20 cellular contexts compared by ENCODE assay signal in the genomic region with DNA sequence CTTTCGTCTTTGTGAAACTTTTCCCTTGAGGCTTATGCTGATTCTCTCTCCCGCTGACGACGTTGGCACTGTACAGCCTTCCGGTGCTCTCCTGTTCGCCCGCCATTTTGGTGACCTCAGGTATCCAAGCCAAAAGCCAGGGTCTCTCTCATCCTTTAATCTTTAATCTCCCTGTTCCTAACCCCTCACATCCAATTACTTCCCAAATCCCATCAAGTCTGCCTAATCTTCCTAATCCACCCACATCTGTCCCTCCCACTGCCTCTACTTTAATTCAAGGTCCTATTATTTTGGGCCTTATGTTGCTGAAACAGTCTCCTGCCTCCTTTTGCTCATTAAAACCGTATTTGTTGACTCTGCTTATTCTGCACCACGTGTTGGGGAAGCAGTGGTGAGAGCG. TPM values are rescaled to one million over a fixed set of nuclear protein-coding genes. Genes with fewer than 3 reads are reported as not detected.
A peak's percentile ranks its signal among the peaks of the same experiment; 100 is the strongest.
DNase-seq lines count a peak whose midpoint lies in the region; ATAC-seq, FAIRE-seq and TF ChIP-seq lines count a peak whose summit lies in the region.
"Had no signal": no experiment of that assay in that cellular context is flagged by ENCODE, and none has a peak within 500 bp of the region (broad histone marks: within the 10 kb centered on the region; RNA-seq: fewer than 3 reads in every experiment).

No MANE protein-coding gene starts in this region.

- H2AFZ ChIP-seq in GM23338 (no peak overlapping the region), K562 (ENCODE audit: low read depth, low read length) (no peak overlapping the region)

- no peaks in the 10 kb centered on the region for H3K4me1 ChIP-seq in CD4-positive, CD25-positive, alpha-beta regulatory T cell (ENCODE audit: control insufficient read depth, insufficient read depth, low read length, poor library complexity, severe bottlenecking)
- H3K4me1 ChIP-seq in GM23338 (ENCODE audit: insufficient read depth), result no peaks in the 10 kb centered on the region
- H3K4me1 ChIP-seq in K562 (replicated peaks in 1 of 2; ENCODE audit: control insufficient read depth in 2 of 2, insufficient read depth in 2 of 2, low read length in 2 of 2), result peaks cover under 1 to 2% of the 10 kb centered on the region in 2 experiments; a peak in 3 of 5 replicates
- peaks cover 3% of the 10 kb centered on the region for H3K4me1 ChIP-seq in testis
- H3K4me1 ChIP-seq: A549, HAP-1 had no signal

- H3K27me3 Mint-ChIP-seq in CD4-positive, CD25-positive, alpha-beta regulatory T cell, result peaks cover 3% of the 10 kb centered on the region
- peaks cover 14% of the 10 kb centered on the region for H3K27me3 Mint-ChIP-seq in GM23338 (ENCODE audit: insufficient read depth, low read depth, poor library complexity)
- H3K27me3 Mint-ChIP-seq in stimulated activated memory B cell treated with anti-CD40 and anti-IgM and Interleukin-4, amounts not matched to agents 10 μg/mL and 1 μg/mL and 100 μg/mL, for 72 hours, result peaks cover 5% of the 10 kb centered on the region

- no peaks in the 10 kb centered on the region for H3K27me3 ChIP-seq in CD4-positive, CD25-positive, alpha-beta regulatory T cell (ENCODE audit: control insufficient read depth, insufficient read depth, low read length)
- H3K27me3 ChIP-seq in GM23338 (ENCODE audit: insufficient read depth) (no peaks in the 10 kb centered on the region), K562 (ENCODE audit: control insufficient read depth in 2 of 2, insufficient read depth in 2 of 2, low read length in 2 of 2) (no peaks in the 10 kb centered on the region), testis (no peaks in the 10 kb centered on the region)

- H3K9ac ChIP-seq in K562 (ENCODE audit: insufficient read depth in 1 of 2, low read depth in 2 of 2, low read length in 2 of 2), result no peak overlapping the region; a peak in 1 of 4 replicates

- TF ChIP-seq POLR2A in K562 (conservative IDR thresholded peaks at IDR 0.05) (no peak), testis (IDR thresholded peaks at IDR 0.05) (no peak)

- POLR2A ChIA-PET in K562 (lab: Yijun Ruan, JAX), result interaction anchor here (1.0 kb wide), 1 partner anchor 9 kb away, joined by 7 read pairs; no protein-coding TSS in a partner anchor

- no peak for DNase-seq in CD4-positive, CD25-positive, alpha-beta regulatory T cell
- DNase-seq in GM23338 (ENCODE audit: low spot score) (no peak), NCI-H82 (lab: John Stamatoyannopoulos, UW) (peak; percentile 100), K562 (ENCODE audit: extremely low read depth in 1 of 4, low spot score in 3 of 4) (no peak), superior temporal gyrus (ENCODE audit: extremely low spot score) (no peak), testis (no peak), activated gamma-delta T cell treated with Interleukin-2 at 50 U/mL for 16 hours (no peak)
- DNase-seq: AML-193; Calu3; CD8-positive, alpha-beta T cell had no signal

- H4K20me1 ChIP-seq in GM23338 (replicated peaks; ENCODE audit: insufficient read depth) (no peaks in the 10 kb centered on the region), K562 (replicated peaks; ENCODE audit: control insufficient read depth, insufficient read depth, low read length) (no peaks in the 10 kb centered on the region)

- H3K9me1 ChIP-seq in K562 (ENCODE audit: control insufficient read depth, insufficient read depth, low read length), result no peaks in the 10 kb centered on the region

- no peaks in the 10 kb centered on the region for H3K9me3 Mint-ChIP-seq in CD4-positive, CD25-positive, alpha-beta regulatory T cell
- H3K9me3 Mint-ChIP-seq in GM23338, result no peaks in the 10 kb centered on the region; the same call in 2 of the 3 replicates
- H3K9me3 Mint-ChIP-seq in stimulated activated memory B cell treated with anti-CD40 and anti-IgM and Interleukin-4, amounts not matched to agents 10 μg/mL and 1 μg/mL and 100 μg/mL, for 72 hours, result no peaks in the 10 kb centered on the region
- H3K9me3 Mint-ChIP-seq: CD8-positive, alpha-beta T cell had no signal

- no peak for TF ChIP-seq CTCF in GM23338 (conservative IDR thresholded peaks at IDR 0.05; ENCODE audit: low read depth in 2 of 2)
- TF ChIP-seq CTCF in K562 (IDR thresholded peaks at IDR 0.05 in 2 of 3, conservative IDR thresholded peaks at IDR 0.05 in 1 of 3; ENCODE audit: insufficient read depth in 2 of 3, low read depth in 1 of 3, low read length in 3 of 3), result no peak
- TF ChIP-seq CTCF in testis (IDR thresholded peaks at IDR 0.05), result no peak

- H3K9me2 ChIP-seq in GM23338 (ENCODE audit: insufficient read depth), result no peaks in the 10 kb centered on the region

- H3K79me2 ChIP-seq in GM23338 (replicated peaks; ENCODE audit: insufficient read depth), result no peaks in the 10 kb centered on the region
- H3K79me2 ChIP-seq in K562 (ENCODE audit: control insufficient read depth, insufficient read depth, low read length), result no peaks in the 10 kb centered on the region

- in situ Hi-C loops in K562 (cut with MboI), result no loop called here

- no peak for FAIRE-seq in K562 (lab: Jason Lieb, UNC)
- FAIRE-seq: A549, G401.6, GM12891, H1 had no signal

- H3F3A ChIP-seq in GM23338 (replicated peaks; ENCODE audit: low read depth), result no peaks in the 10 kb centered on the region

- no peak for TF ChIP-seq EP300 in K562 (IDR thresholded peaks at IDR 0.05; ENCODE audit: low read length)

- 95% methylated on average over 10 of the region's 10 CpGs for WGBS in K562 (ENCODE audit: insufficient coverage, low coverage, missing lambda C conversion rate)
- WGBS in testis, 2 donors, result 70 to 84% methylated on average over 10 of the region's 10 CpGs

- H3K4me2 ChIP-seq in GM23338 (no peak overlapping the region), K562 (ENCODE audit: insufficient read depth, low read length) (no peak overlapping the region)
- H3K4me2 ChIP-seq: A549 had no signal

- H3K9me3 ChIP-seq in CD4-positive, CD25-positive, alpha-beta regulatory T cell (ENCODE audit: control insufficient read depth in 2 of 2, low read length in 2 of 2), result no peaks in the 10 kb centered on the region
- H3K9me3 ChIP-seq in K562 (replicated peaks; ENCODE audit: control insufficient read depth, insufficient read depth, low read depth, low read length) (no peaks in the 10 kb centered on the region), testis (no peaks in the 10 kb centered on the region)
- H3K9me3 ChIP-seq: A549, HAP-1 had no signal

- no peak overlapping the region for H3K4me3 ChIP-seq in CD4-positive, CD25-positive, alpha-beta regulatory T cell (ENCODE audit: low read depth, low read length)
- no peak overlapping the region for H3K4me3 ChIP-seq in GM23338
- H3K4me3 ChIP-seq in K562, result no peak overlapping the region
- H3K4me3 ChIP-seq in testis, result peak overlapping the region in 1 of 2 donors; percentile 13
- H3K4me3 ChIP-seq: A549, HAP-1 had no signal

- peaks cover 13% of the 10 kb centered on the region for H3K36me3 ChIP-seq in CD4-positive, CD25-positive, alpha-beta regulatory T cell (ENCODE audit: control insufficient read depth, insufficient read depth, low read length)
- H3K36me3 ChIP-seq in GM23338 (ENCODE audit: insufficient read depth) (no peaks in the 10 kb centered on the region), K562 (ENCODE audit: control insufficient read depth, insufficient read depth, low read length) (peaks cover 16% of the 10 kb centered on the region; the same call in 1 of the 3 replicates), testis (ENCODE audit: low read depth, missing control alignments) (no peaks in the 10 kb centered on the region)

- no peak for ATAC-seq in CD4-positive, CD25-positive, alpha-beta regulatory T cell (ENCODE audit: low read depth in 2 of 2)
- ATAC-seq in GM23338, result no peak
- no peak for ATAC-seq in K562
- ATAC-seq in stimulated activated memory B cell treated with anti-CD40 and anti-IgM and Interleukin-4, amounts not matched to agents 10 μg/mL and 1 μg/mL and 100 μg/mL, for 72 hours, result no peak
- ATAC-seq: A549; CD8-positive, alpha-beta T cell had no signal

- CTCF ChIA-PET in K562 (lab: Yijun Ruan, JAX; ENCODE audit: low intra/inter-chr PET ratio), result no interaction called here

- H3K27ac ChIP-seq in CD4-positive, CD25-positive, alpha-beta regulatory T cell (ENCODE audit: insufficient read depth, low read length, poor library complexity, severe bottlenecking), result no peak overlapping the region
- H3K27ac ChIP-seq in GM23338 (ENCODE audit: low read depth) (no peak overlapping the region), K562 (ENCODE audit: extremely low read depth, low read depth, low read length) (no peak overlapping the region), testis (no peak overlapping the region)
- H3K27ac ChIP-seq: 22Rv1, A549, C4-2B had no signal

- intact Hi-C loops in K562 (cut with micrococcal nuclease), result no loop called here
- intact Hi-C loops in testis (cut with DNase I; ENCODE audit: low total_unique reads), result no loop called here

- peak overlapping the region in 2 of 3 donors; percentile 17 to 23 for H3K27ac Mint-ChIP-seq in CD4-positive, CD25-positive, alpha-beta regulatory T cell
- peak overlapping the region; percentile 52 for H3K27ac Mint-ChIP-seq in GM23338
- H3K27ac Mint-ChIP-seq in stimulated activated memory B cell treated with anti-CD40 and anti-IgM and Interleukin-4, amounts not matched to agents 10 μg/mL and 1 μg/mL and 100 μg/mL, for 72 hours, result no peak overlapping the region
- H3K27ac Mint-ChIP-seq: CD8-positive, alpha-beta T cell had no signal

- BruUV-seq in K562 (replicated peaks; lab: Mats Ljungman, UMichigan), result TSS peak; percentile 31

- H3K36me3 Mint-ChIP-seq in CD4-positive, CD25-positive, alpha-beta regulatory T cell, result peaks cover 29% of the 10 kb centered on the region
- H3K36me3 Mint-ChIP-seq in GM23338 (ENCODE audit: low read depth), result peaks cover 29% of the 10 kb centered on the region
- H3K36me3 Mint-ChIP-seq in stimulated activated memory B cell treated with anti-CD40 and anti-IgM and Interleukin-4, amounts not matched to agents 10 μg/mL and 1 μg/mL and 100 μg/mL, for 72 hours, result peaks cover 64% of the 10 kb centered on the region

- TF ChIP-seq RAD21 in K562 (CRISPR knock-in tag; conservative IDR thresholded peaks at IDR 0.05 in 1 of 2, IDR thresholded peaks at IDR 0.05 in 1 of 2), result no peak

- H3K4me3 Mint-ChIP-seq in CD4-positive, CD25-positive, alpha-beta regulatory T cell, result no peak overlapping the region
- H3K4me3 Mint-ChIP-seq in GM23338, result no peak overlapping the region; the same call in 2 of the 3 replicates
- H3K4me3 Mint-ChIP-seq in stimulated activated memory B cell treated with anti-CD40 and anti-IgM and Interleukin-4, amounts not matched to agents 10 μg/mL and 1 μg/mL and 100 μg/mL, for 72 hours, result no peak overlapping the region
- H3K4me3 Mint-ChIP-seq: CD8-positive, alpha-beta T cell had no signal

- peaks cover 0 to 5% (median 2%) of the 10 kb centered on the region in 4 donors for H3K4me1 Mint-ChIP-seq in CD4-positive, CD25-positive, alpha-beta regulatory T cell
- H3K4me1 Mint-ChIP-seq in GM23338, result no peaks in the 10 kb centered on the region
- H3K4me1 Mint-ChIP-seq in stimulated activated memory B cell treated with anti-CD40 and anti-IgM and Interleukin-4, amounts not matched to agents 10 μg/mL and 1 μg/mL and 100 μg/mL, for 72 hours, result peaks cover 4% of the 10 kb centered on the region

RNA-seq across cellular contexts. Expression of gene WRAP53, which starts 7.3 kb away (rescaled TPM):
- total RNA-seq in CD4-positive, CD25-positive, alpha-beta regulatory T cell, result 7.9 TPM
- polyA plus RNA-seq in CD4-positive, CD25-positive, alpha-beta regulatory T cell, result 10 to 100 TPM; 11.1 to 16.4 (median 12.0) TPM
- 27.1 and 28.1 TPM in 2 replicates for total RNA-seq in GM23338 (2014; rRNA removed; shearing (Covaris generic))
- polyA plus RNA-seq in GM23338 (2016; fragmentation: Nextera tagmentation; extraction: Ambion mirVana) (33.3 and 33.5 TPM in 2 replicates), K562 (2011; rRNA removed) (8.9 and 11.9 TPM in 2 replicates), K562 (2014; fragmentation: Illumina TruSeq; extraction: Trizol) (14.9 and 15.3 TPM in 2 replicates), K562 (2014; fragmentation: Nextera tagmentation; extraction: Ambion mirVana) (1 to 10 TPM in 1 of 2 experiments, under 1 TPM in 1; 0.72 to 4.1 TPM), K562 (2014; rRNA removed) (15.2 and 15.9 TPM in 2 replicates), testis (ENCODE audit: insufficient read depth, low read depth, low replicate concordance) (12.0 TPM)
- 8.2 and 18.4 TPM in 2 replicates for total RNA-seq in K562 (2011; cell fraction: chromatin; rRNA removed; ENCODE audit: low replicate concordance)
- total RNA-seq in K562 (2011; cell fraction: nucleolus; rRNA removed), result 17.1 and 17.3 TPM in 2 replicates
- total RNA-seq in K562 (2011; cell fraction: nucleoplasm; rRNA removed), result 9.5 and 13.7 TPM in 2 replicates
- total RNA-seq in K562 (2014; rRNA removed) (16.1 and 17.3 TPM in 2 replicates), K562 (2014; rRNA removed; fragmentation: Illumina TruSeq; extraction: Trizol) (8.2 and 9.1 TPM in 2 replicates), K562 (2015; rRNA removed; fragmentation: Illumina TruSeq; extraction: Trizol) (12.7 and 13.4 TPM in 2 replicates), K562 (2021) (18.2 and 21.8 TPM in 2 replicates), testis (10 to 100 TPM; 10.5 to 11.3 TPM)
- polyA plus RNA-seq in K562 (2011; cell fraction: cytosol; rRNA removed), result 11.5 and 24.1 TPM in 2 replicates
- 14.9 and 24.3 TPM in 2 replicates for polyA plus RNA-seq in K562 (2011; cell fraction: nucleus; rRNA removed)
- polyA plus RNA-seq in K562 (2012), result 13.1 and 20.2 TPM in 2 replicates
- 5.2 and 8.3 TPM in 2 replicates for polyA minus RNA-seq in K562 (2011; rRNA and poly(A)+ RNA removed)
- polyA minus RNA-seq in K562 (2011; cell fraction: cytosol; rRNA and poly(A)+ RNA removed), result 5.6 and 12.7 TPM in 2 replicates
- polyA minus RNA-seq in K562 (2011; cell fraction: nucleus; rRNA and poly(A)+ RNA removed), result 6.5 and 7.8 TPM in 2 replicates

RNA-seq across cellular contexts. Expression of gene TP53, which starts 8.3 kb away (rescaled TPM):
- 61.3 TPM for total RNA-seq in CD4-positive, CD25-positive, alpha-beta regulatory T cell
- 10 to 100 TPM; 29.4 to 35.1 (median 32.1) TPM for polyA plus RNA-seq in CD4-positive, CD25-positive, alpha-beta regulatory T cell
- total RNA-seq in GM23338 (2014; rRNA removed; shearing (Covaris generic)), result 154 and 178 TPM in 2 replicates
- polyA plus RNA-seq in GM23338 (2016; fragmentation: Nextera tagmentation; extraction: Ambion mirVana), result 119 and 138 TPM in 2 replicates
- total RNA-seq in K562 (2011; cell fraction: chromatin; rRNA removed; ENCODE audit: low replicate concordance), result 51.9 and 81.8 TPM in 2 replicates
- 41.2 and 53.7 TPM in 2 replicates for total RNA-seq in K562 (2011; cell fraction: nucleolus; rRNA removed)
- total RNA-seq in K562 (2011; cell fraction: nucleoplasm; rRNA removed), result 66.0 and 80.9 TPM in 2 replicates
- 4.6 and 6.6 TPM in 2 replicates for total RNA-seq in K562 (2014; rRNA removed)
- 5.3 and 6.2 TPM in 2 replicates for total RNA-seq in K562 (2014; rRNA removed; fragmentation: Illumina TruSeq; extraction: Trizol)
- 6.8 and 7.1 TPM in 2 replicates for total RNA-seq in K562 (2015; rRNA removed; fragmentation: Illumina TruSeq; extraction: Trizol)
- 10.6 and 11.0 TPM in 2 replicates for total RNA-seq in K562 (2021)
- polyA plus RNA-seq in K562 (2011; rRNA removed), result 14.0 and 18.7 TPM in 2 replicates
- polyA plus RNA-seq in K562 (2011; cell fraction: cytosol; rRNA removed), result 15.6 and 16.9 TPM in 2 replicates
- polyA plus RNA-seq in K562 (2011; cell fraction: nucleus; rRNA removed), result 33.1 and 41.0 TPM in 2 replicates
- 7.6 and 13.1 TPM in 2 replicates for polyA plus RNA-seq in K562 (2012)
- 9.2 and 9.9 TPM in 2 replicates for polyA plus RNA-seq in K562 (2014; fragmentation: Illumina TruSeq; extraction: Trizol)
- 1 to 10 TPM; 2.8 to 3.4 TPM for polyA plus RNA-seq in K562 (2014; fragmentation: Nextera tagmentation; extraction: Ambion mirVana)
- 12.5 and 17.7 TPM in 2 replicates for polyA plus RNA-seq in K562 (2014; rRNA removed)
- polyA minus RNA-seq in K562 (2011; rRNA and poly(A)+ RNA removed), result 7.7 and 10.0 TPM in 2 replicates
- 3.4 and 4.0 TPM in 2 replicates for polyA minus RNA-seq in K562 (2011; cell fraction: cytosol; rRNA and poly(A)+ RNA removed)
- polyA minus RNA-seq in K562 (2011; cell fraction: nucleus; rRNA and poly(A)+ RNA removed), result 10.4 and 13.4 TPM in 2 replicates
- 10 to 100 TPM; 45.0 to 47.1 TPM for total RNA-seq in testis
- 32.1 TPM for polyA plus RNA-seq in testis (ENCODE audit: insufficient read depth, low read depth, low replicate concordance)

RNA-seq across cellular contexts. Expression of gene EFNB3, which starts 9.4 kb away (rescaled TPM):
- total RNA-seq in CD4-positive, CD25-positive, alpha-beta regulatory T cell, result not detected
- not detected for polyA plus RNA-seq in CD4-positive, CD25-positive, alpha-beta regulatory T cell
- 7.7 and 11.5 TPM in 2 replicates for total RNA-seq in GM23338 (2014; rRNA removed; shearing (Covaris generic))
- polyA plus RNA-seq in GM23338 (2016; fragmentation: Nextera tagmentation; extraction: Ambion mirVana), result 4.2 and 4.5 TPM in 2 replicates
- 0.16 and 0.19 TPM in 2 replicates for total RNA-seq in K562 (2011; cell fraction: chromatin; rRNA removed; ENCODE audit: low replicate concordance)
- 0.26 TPM in 1 of 2 replicates, not detected in the other for total RNA-seq in K562 (2011; cell fraction: nucleolus; rRNA removed)
- 0.07 and 0.46 TPM in 2 replicates for total RNA-seq in K562 (2011; cell fraction: nucleoplasm; rRNA removed)
- total RNA-seq in K562 (2014; rRNA removed), result 0.04 TPM in 1 of 2 replicates, not detected in the other
- not detected in 2 replicates for total RNA-seq in K562 (2014; rRNA removed; fragmentation: Illumina TruSeq; extraction: Trizol)
- total RNA-seq in K562 (2015; rRNA removed; fragmentation: Illumina TruSeq; extraction: Trizol), result not detected in 2 replicates
- total RNA-seq in K562 (2021), result not detected in 2 replicates
- polyA plus RNA-seq in K562 (2011; rRNA removed), result 0.04 TPM in 1 of 2 replicates, not detected in the other
- 0.01 TPM in 1 of 2 replicates, not detected in the other for polyA plus RNA-seq in K562 (2011; cell fraction: cytosol; rRNA removed)
- polyA plus RNA-seq in K562 (2011; cell fraction: nucleus; rRNA removed), result 0.17 and 0.18 TPM in 2 replicates
- 0.03 TPM in 1 of 2 replicates, not detected in the other for polyA plus RNA-seq in K562 (2012)
- polyA plus RNA-seq in K562 (2014; fragmentation: Illumina TruSeq; extraction: Trizol), result not detected in 2 replicates
- not detected for polyA plus RNA-seq in K562 (2014; fragmentation: Nextera tagmentation; extraction: Ambion mirVana)
- polyA plus RNA-seq in K562 (2014; rRNA removed), result not detected in 2 replicates
- 0.07 TPM in 1 of 2 replicates, not detected in the other for polyA minus RNA-seq in K562 (2011; rRNA and poly(A)+ RNA removed)
- polyA minus RNA-seq in K562 (2011; cell fraction: cytosol; rRNA and poly(A)+ RNA removed), result not detected in 2 replicates
- not detected in 2 replicates for polyA minus RNA-seq in K562 (2011; cell fraction: nucleus; rRNA and poly(A)+ RNA removed)
- total RNA-seq in testis, result 1 to 10 TPM in 1 of 2 donors, under 1 TPM in 1; 0.93 to 2.0 TPM
- polyA plus RNA-seq in testis (ENCODE audit: insufficient read depth, low read depth, low replicate concordance), result 3.5 TPM
- total RNA-seq: CD8-positive, alpha-beta T cell; HT-29 had no signal

RNA-seq across cellular contexts. Expression of gene DNAH2, which starts 22.0 kb away (rescaled TPM):
- total RNA-seq in CD4-positive, CD25-positive, alpha-beta regulatory T cell, result not detected
- not detected for polyA plus RNA-seq in CD4-positive, CD25-positive, alpha-beta regulatory T cell
- total RNA-seq in GM23338 (2014; rRNA removed; shearing (Covaris generic)), result 0.16 and 0.38 TPM in 2 replicates
- polyA plus RNA-seq in GM23338 (2016; fragmentation: Nextera tagmentation; extraction: Ambion mirVana) (not detected in 2 replicates), K562 (2011; rRNA removed) (not detected in 2 replicates), K562 (2014; fragmentation: Illumina TruSeq; extraction: Trizol) (not detected in 2 replicates), K562 (2014; fragmentation: Nextera tagmentation; extraction: Ambion mirVana) (under 1 TPM in 1 of 2 experiments, not detected in 1; 0.03 TPM), K562 (2014; rRNA removed) (not detected in 2 replicates), testis (ENCODE audit: insufficient read depth, low read depth, low replicate concordance) (24.9 TPM)
- 0.23 TPM in 1 of 2 replicates, not detected in the other for total RNA-seq in K562 (2011; cell fraction: chromatin; rRNA removed; ENCODE audit: low replicate concordance)
- under 0.01 TPM in 1 of 2 replicates, not detected in the other for total RNA-seq in K562 (2011; cell fraction: nucleolus; rRNA removed)
- total RNA-seq in K562 (2011; cell fraction: nucleoplasm; rRNA removed), result 0.07 TPM in 1 of 2 replicates, not detected in the other
- total RNA-seq in K562 (2014; rRNA removed) (not detected in 2 replicates), K562 (2014; rRNA removed; fragmentation: Illumina TruSeq; extraction: Trizol) (not detected in 2 replicates), K562 (2015; rRNA removed; fragmentation: Illumina TruSeq; extraction: Trizol) (not detected in 2 replicates), K562 (2021) (not detected in 2 replicates), testis (10 to 100 TPM; 11.7 to 22.7 TPM)
- polyA plus RNA-seq in K562 (2011; cell fraction: cytosol; rRNA removed), result not detected in 2 replicates
- 0.03 TPM in 1 of 2 replicates, not detected in the other for polyA plus RNA-seq in K562 (2011; cell fraction: nucleus; rRNA removed)
- 0.03 TPM in 1 of 2 replicates, not detected in the other for polyA plus RNA-seq in K562 (2012)
- polyA minus RNA-seq in K562 (2011; rRNA and poly(A)+ RNA removed), result not detected in 2 replicates
- polyA minus RNA-seq in K562 (2011; cell fraction: cytosol; rRNA and poly(A)+ RNA removed), result not detected in 2 replicates
- under 0.01 TPM in 1 of 2 replicates, not detected in the other for polyA minus RNA-seq in K562 (2011; cell fraction: nucleus; rRNA and poly(A)+ RNA removed)
- total RNA-seq: CD8-positive, alpha-beta T cell; HT-29 had no signal

RNA-seq across cellular contexts. Expression of gene ATP1B2, which starts 44.9 kb away (rescaled TPM):
- not detected for total RNA-seq in CD4-positive, CD25-positive, alpha-beta regulatory T cell
- polyA plus RNA-seq in CD4-positive, CD25-positive, alpha-beta regulatory T cell, result not detected
- total RNA-seq in GM23338 (2014; rRNA removed; shearing (Covaris generic)), result 11.2 and 14.9 TPM in 2 replicates
- polyA plus RNA-seq in GM23338 (2016; fragmentation: Nextera tagmentation; extraction: Ambion mirVana) (33.1 and 35.3 TPM in 2 replicates), K562 (2011; rRNA removed) (0.59 and 1.8 TPM in 2 replicates), K562 (2014; fragmentation: Illumina TruSeq; extraction: Trizol) (6.0 and 6.1 TPM in 2 replicates), K562 (2014; fragmentation: Nextera tagmentation; extraction: Ambion mirVana) (1 to 10 TPM in 1 of 2 experiments, under 1 TPM in 1; 0.99 to 2.4 TPM), K562 (2014; rRNA removed) (1.4 and 1.6 TPM in 2 replicates), testis (ENCODE audit: insufficient read depth, low read depth, low replicate concordance) (10.1 TPM)
- total RNA-seq in K562 (2011; cell fraction: chromatin; rRNA removed; ENCODE audit: low replicate concordance), result 5.0 and 5.9 TPM in 2 replicates
- total RNA-seq in K562 (2011; cell fraction: nucleolus; rRNA removed), result 4.0 and 8.3 TPM in 2 replicates
- 9.5 and 11.4 TPM in 2 replicates for total RNA-seq in K562 (2011; cell fraction: nucleoplasm; rRNA removed)
- total RNA-seq in K562 (2014; rRNA removed) (0.23 and 1.1 TPM in 2 replicates), K562 (2014; rRNA removed; fragmentation: Illumina TruSeq; extraction: Trizol) (0.41 and 0.47 TPM in 2 replicates), K562 (2015; rRNA removed; fragmentation: Illumina TruSeq; extraction: Trizol) (0.25 and 0.68 TPM in 2 replicates), K562 (2021) (4.7 and 5.4 TPM in 2 replicates), testis (10 to 100 TPM in 1 of 2 donors, 1 to 10 TPM in 1; 6.1 to 11.6 TPM)
- polyA plus RNA-seq in K562 (2011; cell fraction: cytosol; rRNA removed), result 0.97 and 1.6 TPM in 2 replicates
- polyA plus RNA-seq in K562 (2011; cell fraction: nucleus; rRNA removed), result 1.7 and 2.4 TPM in 2 replicates
- polyA plus RNA-seq in K562 (2012), result 1.4 and 2.6 TPM in 2 replicates
- polyA minus RNA-seq in K562 (2011; rRNA and poly(A)+ RNA removed), result 0.93 and 2.0 TPM in 2 replicates
- 5.1 TPM in 2 replicates for polyA minus RNA-seq in K562 (2011; cell fraction: cytosol; rRNA and poly(A)+ RNA removed)
- 0.81 and 1.00 TPM in 2 replicates for polyA minus RNA-seq in K562 (2011; cell fraction: nucleus; rRNA and poly(A)+ RNA removed)
- total RNA-seq: Calu3, HT-29 had no signal
- polyA plus RNA-seq: BJ had no signal
